8 cellular contexts compared by ENCODE assay signal in the genomic region with DNA sequence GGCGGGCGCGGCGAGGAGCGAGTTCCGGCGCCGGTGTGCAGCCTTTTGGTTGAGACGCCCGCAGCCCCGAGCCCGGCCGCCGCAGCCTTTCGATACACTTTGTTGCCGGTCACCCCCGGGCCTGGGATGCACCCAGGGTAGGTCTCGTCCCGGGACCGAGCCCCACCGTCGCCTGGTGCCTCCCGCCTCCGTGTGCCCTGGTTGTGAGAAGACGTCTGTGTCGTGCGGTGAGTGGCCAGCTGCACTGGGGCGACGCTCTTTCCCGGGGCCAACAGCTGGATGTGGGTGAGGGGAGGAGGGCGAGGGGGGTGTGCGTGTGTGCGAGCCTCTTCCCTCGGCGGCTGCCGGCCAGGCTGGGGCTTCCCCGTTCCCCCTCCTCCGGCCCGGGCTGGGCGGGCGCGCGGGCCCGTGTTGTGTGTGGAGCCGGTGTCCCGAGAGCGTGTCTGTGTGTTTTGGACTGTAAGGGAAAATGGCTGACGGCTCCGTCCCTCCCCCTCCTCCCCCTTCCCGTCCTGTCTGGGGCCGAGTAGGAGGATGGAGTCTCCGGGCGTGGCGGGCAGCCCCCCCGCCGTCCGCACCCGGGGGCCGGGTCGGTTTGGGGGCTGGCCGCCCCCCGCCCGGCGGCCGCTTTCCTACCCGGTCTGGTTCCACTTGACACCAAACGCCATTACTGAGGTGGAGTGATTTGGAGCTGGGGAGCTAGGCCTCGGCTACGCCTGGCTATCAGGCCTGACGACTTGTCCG. TPM values are rescaled to one million over a fixed set of nuclear protein-coding genes. Genes with fewer than 3 reads are reported as not detected.
DNase-seq lines count a peak whose midpoint lies in the region; ATAC-seq and TF ChIP-seq lines count a peak whose summit lies in the region.

No MANE protein-coding gene starts in this region.

- no peaks in the 10 kb centered on the region for H3K9me3 Mint-ChIP-seq in activated naive CD8-positive, alpha-beta T cell treated with anti-CD3 and anti-CD28 coated beads, Interleukin-2, amount 10 ng/mL, durations not matched to agents 7 days and 5 days

- H2BK120ac ChIP-seq in trophoblast cell (ENCODE audit: insufficient read depth, low read length, poor library complexity): peak overlapping the region; percentile 95

- peaks cover 21% of the 10 kb centered on the region for H3K4me1 ChIP-seq in cardiac muscle cell (ENCODE audit: low read depth)
- peaks cover 0 to 1% of the 10 kb centered on the region in 2 experiments for H3K4me1 ChIP-seq in trophoblast cell (ENCODE audit: control insufficient read depth in 1 of 2, insufficient read depth in 2 of 2, low read length in 2 of 2)
- H3K4me1 ChIP-seq in uterus: no peaks in the 10 kb centered on the region

- H3K79me1 ChIP-seq in trophoblast cell (ENCODE audit: low read length): peaks cover 20% of the 10 kb centered on the region

- H3K27ac Mint-ChIP-seq in activated naive CD8-positive, alpha-beta T cell treated with anti-CD3 and anti-CD28 coated beads, Interleukin-2, amount 10 ng/mL, durations not matched to agents 7 days and 5 days: peak overlapping the region; percentile 96

- H3K4me2 ChIP-seq in trophoblast cell (ENCODE audit: low read length): peak overlapping the region; percentile 60

- POLR2A ChIA-PET in activated naive CD8-positive, alpha-beta T cell treated with anti-CD3 and anti-CD28 coated beads, Interleukin-2, amount 10 ng/mL, durations not matched to agents 7 days and 5 days (lab: Charles Lee): interaction anchor here (0.7 to 3.4 kb wide), 17 partner anchors 11 to 547 kb away, joined by 3 to 38 read pairs (median 4); partner anchors contain the start of genes ATP6AP2, DDX3X and MED14

- H3K9me3 ChIP-seq in cardiac muscle cell (ENCODE audit: low read depth): no peaks in the 10 kb centered on the region
- no peaks in the 10 kb centered on the region for H3K9me3 ChIP-seq in trophoblast cell (ENCODE audit: insufficient read depth, low read depth, low read length)
- no peaks in the 10 kb centered on the region for H3K9me3 ChIP-seq in uterus

- peak overlapping the region; percentile 98 for H3K4ac ChIP-seq in trophoblast cell (ENCODE audit: low read depth, low read length)

- TF ChIP-seq POLR2A in Raji (IDR thresholded peaks at IDR 0.05; ENCODE audit: insufficient read depth, low read depth, low read length): 0 out of 2 replicates have a peak, but pooled peaks have one; percentile 33
- TF ChIP-seq POLR2A in uterus (IDR thresholded peaks at IDR 0.05): no peak

- peaks cover 4% of the 10 kb centered on the region for H3K36me3 Mint-ChIP-seq in activated naive CD8-positive, alpha-beta T cell treated with anti-CD3 and anti-CD28 coated beads, Interleukin-2, amount 10 ng/mL, durations not matched to agents 7 days and 5 days

- intact Hi-C loops in uterus (cut with DNase I; ENCODE audit: low total_unique reads): no loop called here

- peak overlapping the region; percentile 79 for H2BK5ac ChIP-seq in trophoblast cell (ENCODE audit: low read depth, low read length, poor library complexity)

- H3K36me3 ChIP-seq in cardiac muscle cell (no peaks in the 10 kb centered on the region), trophoblast cell (ENCODE audit: control insufficient read depth in 1 of 2, insufficient read depth in 2 of 2, low read length in 2 of 2) (no peaks in the 10 kb centered on the region), uterus (no peaks in the 10 kb centered on the region)

- H3K79me2 ChIP-seq in trophoblast cell (ENCODE audit: control insufficient read depth, insufficient read depth, low read length, poor library complexity): peaks cover 21% of the 10 kb centered on the region

- H4K8ac ChIP-seq in trophoblast cell (ENCODE audit: low read depth, low read length): peak overlapping the region; percentile 79

- H3K23ac ChIP-seq in trophoblast cell (ENCODE audit: low read length): no peak overlapping the region

- no peaks in the 10 kb centered on the region for H3K27me3 ChIP-seq in cardiac muscle cell
- H3K27me3 ChIP-seq in trophoblast cell (ENCODE audit: insufficient read depth, low read length): no peaks in the 10 kb centered on the region
- no peaks in the 10 kb centered on the region for H3K27me3 ChIP-seq in uterus

- no peaks in the 10 kb centered on the region for H3K27me3 Mint-ChIP-seq in activated naive CD8-positive, alpha-beta T cell treated with anti-CD3 and anti-CD28 coated beads, Interleukin-2, amount 10 ng/mL, durations not matched to agents 7 days and 5 days

- H3K4me3 ChIP-seq in cardiac muscle cell: peak overlapping the region; percentile 87
- peak overlapping the region; percentile 99 for H3K4me3 ChIP-seq in trophoblast cell (ENCODE audit: low read depth, low read length)
- peak overlapping the region; percentile 86 to 92 for H3K4me3 ChIP-seq in uterus

- peak overlapping the region; percentile 88 for H4K91ac ChIP-seq in trophoblast cell (ENCODE audit: low read depth, low read length)

- WGBS in trophoblast cell (ENCODE audit: extremely low coverage, insufficient coverage, insufficient read length): no CpG with 5 or more reads among the region's 71 CpGs

- H4K12ac ChIP-seq in trophoblast cell (ENCODE audit: low read depth, low read length): peak overlapping the region; percentile 85

- no peak overlapping the region for H2BK12ac ChIP-seq in trophoblast cell (ENCODE audit: low read length)

- peak; percentile 81 for DNase-seq in NCI-H82 (lab: John Stamatoyannopoulos, UW)
- no peak for DNase-seq in NCI-H82 treated with DMSO at 0.1 percent for 48 hours (lab: John Stamatoyannopoulos, UW; ENCODE audit: unreplicated experiment)
- peak; percentile 56 for DNase-seq in activated naive CD8-positive, alpha-beta T cell treated with anti-CD3 and anti-CD28 coated beads, Interleukin-2, amount 10 ng/mL, durations not matched to agents 7 days and 5 days
- peak; percentile 50 to 77 for DNase-seq in cardiac muscle cell (ENCODE audit: low read depth in 1 of 2, low spot score in 1 of 2)
- peak; percentile 39 to 56 for DNase-seq in trophoblast cell
- peak; percentile 60 to 69 for DNase-seq in uterus

- H3K18ac ChIP-seq in trophoblast cell (ENCODE audit: low read length): peak overlapping the region; percentile 91

- H3K4me1 Mint-ChIP-seq in activated naive CD8-positive, alpha-beta T cell treated with anti-CD3 and anti-CD28 coated beads, Interleukin-2, amount 10 ng/mL, durations not matched to agents 7 days and 5 days: peaks cover 16% of the 10 kb centered on the region

- H3K27ac ChIP-seq in cardiac muscle cell (peak overlapping the region; percentile 100), trophoblast cell (ENCODE audit: low read depth, low read length) (peak overlapping the region; percentile 88), uterus (peak overlapping the region; percentile 94 to 100)

- no peak overlapping the region for H2AFZ ChIP-seq in trophoblast cell (ENCODE audit: insufficient read depth, low read length, poor library complexity)

- ATAC-seq in HG03064 (IDR thresholded peaks at IDR 0.05; ENCODE audit: low read depth, unreplicated experiment): peak; percentile 10
- ATAC-seq in activated naive CD8-positive, alpha-beta T cell treated with anti-CD3 and anti-CD28 coated beads, Interleukin-2, amount 10 ng/mL, durations not matched to agents 7 days and 5 days (ENCODE audit: low read depth): peak; percentile 3

- H3K9ac ChIP-seq in trophoblast cell (ENCODE audit: low read length): peak overlapping the region; percentile 98

- no peak for TF ChIP-seq CTCF in cardiac muscle cell (IDR thresholded peaks at IDR 0.05; ENCODE audit: low read depth, low read length)
- no peak for TF ChIP-seq CTCF in uterus (IDR thresholded peaks at IDR 0.05)

- H3K4me3 Mint-ChIP-seq in activated naive CD8-positive, alpha-beta T cell treated with anti-CD3 and anti-CD28 coated beads, Interleukin-2, amount 10 ng/mL, durations not matched to agents 7 days and 5 days: peak overlapping the region; percentile 88

- H3K14ac ChIP-seq in trophoblast cell (ENCODE audit: low read length): peak overlapping the region; percentile 88

- H2AK5ac ChIP-seq in trophoblast cell (ENCODE audit: low read length): peak overlapping the region; percentile 84

RNA-seq across cellular contexts. Expression of gene USP9X, which starts 0.8 kb away (rescaled TPM):
- 10 to 100 TPM; 56.9 to 65.7 TPM for total RNA-seq in activated naive CD8-positive, alpha-beta T cell treated with anti-CD3 and anti-CD28 coated beads, Interleukin-2, amount 10 ng/mL, durations not matched to agents 7 days and 5 days
- total RNA-seq in cardiac muscle cell: 72.4 and 95.6 TPM in 2 replicates
- polyA plus RNA-seq in cardiac muscle cell: 43.1 and 62.4 TPM in 2 replicates
- 23.8 and 24.7 TPM in 2 replicates for polyA plus RNA-seq in trophoblast cell (2013)
- 100 to 1,000 TPM in 2 of 4 donors, 10 to 100 TPM in 2; 32.1 to 167 (median 78.7) TPM for total RNA-seq in uterus
